Comparison of ENCODE assay signal across 10 cellular contexts in genomic region chr9:127422787-127423186, GRCh38. TPM values are rescaled to one million over a fixed set of nuclear protein-coding genes. Genes with fewer than 3 reads are reported as not detected.
A peak's percentile ranks its signal among the peaks of the same experiment; 100 is the strongest.
DNase-seq lines count a peak whose midpoint lies in the region; ATAC-seq and TF ChIP-seq lines count a peak whose summit lies in the region.
"Had no signal": no experiment of that assay in that cellular context is flagged by ENCODE, and none has a peak within 500 bp of the region (broad histone marks: within the 10 kb centered on the region; RNA-seq: fewer than 3 reads in every experiment).

No MANE protein-coding gene starts in this region.

- H3K27me3 ChIP-seq in heart left ventricle (no peaks in the 10 kb centered on the region), mesenchymal stem cell (ENCODE audit: control insufficient read depth in 1 of 2, insufficient read depth in 1 of 2, low read length in 2 of 2) (peaks cover 0 to 13% of the 10 kb centered on the region in 2 experiments), upper lobe of right lung (no peaks in the 10 kb centered on the region)

- ATAC-seq in heart left ventricle (no peak), left cardiac atrium (no peak), upper lobe of right lung (no peak), GM19328 (IDR thresholded peaks at IDR 0.05; ENCODE audit: unreplicated experiment) (no peak)

- TF ChIP-seq CTCF in heart left ventricle (IDR thresholded peaks at IDR 0.05) (no peak), astrocyte of the spinal cord (IDR thresholded peaks at IDR 0.05; ENCODE audit: low read depth, low read length) (no peak), upper lobe of right lung (IDR thresholded peaks at IDR 0.05) (no peak)

- no peak overlapping the region for H2BK5ac ChIP-seq in mesenchymal stem cell (ENCODE audit: low read depth, low read length, poor library complexity, severe bottlenecking)

- H3K9ac ChIP-seq in mesenchymal stem cell (ENCODE audit: low read length) = peak overlapping the region; percentile 98

- H4K8ac ChIP-seq in mesenchymal stem cell (ENCODE audit: low read length) = no peak overlapping the region

- DNase-seq in heart left ventricle = no peak
- no peak for DNase-seq in left cardiac atrium
- no peak for DNase-seq in astrocyte of the spinal cord (ENCODE audit: low read depth, low spot score)
- no peak for DNase-seq in mesenchymal stem cell
- DNase-seq in upper lobe of right lung = no peak
- no peak for DNase-seq in midbrain (lab: John Stamatoyannopoulos, UW)
- no peak for DNase-seq in erythroblast (lab: John Stamatoyannopoulos, UW)
- DNase-seq: DMS79 treated with DMSO at 0.1 percent for 48 hours, HCEC 1CT had no signal

- no peak overlapping the region for H2BK120ac ChIP-seq in mesenchymal stem cell (ENCODE audit: low read depth, low read length)

- H2AFZ ChIP-seq in mesenchymal stem cell (ENCODE audit: low read depth, low read length) = no peak overlapping the region

- H2AK5ac ChIP-seq in mesenchymal stem cell (ENCODE audit: low read length, severe bottlenecking) = no peak overlapping the region

- H3K23ac ChIP-seq in mesenchymal stem cell (ENCODE audit: low read length in 2 of 2) = no peak overlapping the region

- in situ Hi-C loops in astrocyte of the spinal cord (cut with HindIII; ENCODE audit: low sequenced_read_pairs) = no loop called here

- peak overlapping the region in 9 of 12 donors; percentile 57 to 97 (median 76) for H3K4me3 ChIP-seq in heart left ventricle
- peak overlapping the region; percentile 97 for H3K4me3 ChIP-seq in astrocyte of the spinal cord (ENCODE audit: low read depth, low read length)
- H3K4me3 ChIP-seq in mesenchymal stem cell (ENCODE audit: insufficient read depth in 1 of 2, low read depth in 1 of 2, low read length in 2 of 2) = peak overlapping the region in 1 of 2 experiments; percentile 100
- H3K4me3 ChIP-seq in upper lobe of right lung = peak overlapping the region; percentile 84

- no peak for TF ChIP-seq POLR2A in heart left ventricle (IDR thresholded peaks at IDR 0.05)
- no peak for TF ChIP-seq POLR2A in erythroblast (IDR thresholded peaks at IDR 0.05; ENCODE audit: low read length)

- H3K27ac ChIP-seq in heart left ventricle = peak overlapping the region in 5 of 12 donors; percentile 85 to 95 (median 92)
- no peak overlapping the region for H3K27ac ChIP-seq in mesenchymal stem cell (ENCODE audit: low read length, poor library complexity, severe bottlenecking)
- H3K27ac ChIP-seq in upper lobe of right lung = peak overlapping the region; percentile 91

- H3K4ac ChIP-seq in mesenchymal stem cell (ENCODE audit: low read depth in 1 of 2, low read length in 2 of 2) = no peak overlapping the region

- no peak overlapping the region for H3K14ac ChIP-seq in mesenchymal stem cell (ENCODE audit: low read length in 2 of 2)

- H3K18ac ChIP-seq in mesenchymal stem cell (ENCODE audit: low read depth in 1 of 2, low read length in 2 of 2) = no peak overlapping the region

- WGBS in heart left ventricle, 4 donors = 49 to 65% (median 50%) methylated on average over 6 of the region's 6 CpGs
- 89% methylated on average over 5 of the region's 6 CpGs for WGBS in mesenchymal stem cell

- H4K91ac ChIP-seq in mesenchymal stem cell (ENCODE audit: low read length) = no peak overlapping the region

- intact Hi-C loops in heart left ventricle (cut with DNase I) (no loop called here), left cardiac atrium (cut with DNase I) (no loop called here), upper lobe of right lung (cut with DNase I) (no loop called here)

- no peak overlapping the region for H2BK12ac ChIP-seq in mesenchymal stem cell (ENCODE audit: low read length in 2 of 2)

- H3K9me3 ChIP-seq in heart left ventricle = no peaks in the 10 kb centered on the region
- no peaks in the 10 kb centered on the region for H3K9me3 ChIP-seq in mesenchymal stem cell (ENCODE audit: control insufficient read depth, low read length)
- no peaks in the 10 kb centered on the region for H3K9me3 ChIP-seq in upper lobe of right lung

- H3K36me3 ChIP-seq in heart left ventricle (peaks cover 0 to 9% (median 0%) of the 10 kb centered on the region in 9 donors), mesenchymal stem cell (ENCODE audit: control insufficient read depth in 1 of 2, insufficient read depth in 2 of 2, low read depth in 1 of 2, low read length in 2 of 2) (peaks cover 4% of the 10 kb centered on the region in 2 experiments), upper lobe of right lung (peaks cover 6% of the 10 kb centered on the region)

- H2BK15ac ChIP-seq in mesenchymal stem cell (ENCODE audit: low read depth, poor library complexity, severe bottlenecking) = no peak overlapping the region

- H3K4me2 ChIP-seq in mesenchymal stem cell (ENCODE audit: low read length, poor library complexity, severe bottlenecking) = peak overlapping the region; percentile 67

- peaks cover 10 to 48% (median 27%) of the 10 kb centered on the region in 12 donors for H3K4me1 ChIP-seq in heart left ventricle
- H3K4me1 ChIP-seq in mesenchymal stem cell (ENCODE audit: control insufficient read depth, insufficient read depth, low read depth, low read length) = peaks cover 9% of the 10 kb centered on the region
- H3K4me1 ChIP-seq in upper lobe of right lung = peaks cover 32% of the 10 kb centered on the region

- H3K79me1 ChIP-seq in mesenchymal stem cell (replicated peaks; ENCODE audit: low read length, poor library complexity, severe bottlenecking) = peaks cover 15% of the 10 kb centered on the region

RNA-seq across cellular contexts. Expression of gene ZNF79, which starts 1.4 kb away (rescaled TPM):
- total RNA-seq in heart left ventricle (1 to 10 TPM; 4.6 to 7.4 (median 5.8) TPM), left cardiac atrium (1 to 10 TPM; 6.2 to 6.6 TPM), upper lobe of right lung (8.3 TPM)
- 1 to 10 TPM; 3.1 to 3.6 TPM for polyA plus RNA-seq in heart left ventricle
- 3.0 TPM for polyA plus RNA-seq in mesenchymal stem cell (2013, experiment 1 of 2)
- polyA plus RNA-seq in mesenchymal stem cell (2013, experiment 2 of 2) = 3.0 TPM

RNA-seq across cellular contexts. Expression of gene SLC2A8, which starts 25.8 kb away (rescaled TPM):
- 10 to 100 TPM; 12.1 to 25.0 (median 14.9) TPM for total RNA-seq in heart left ventricle
- 10 to 100 TPM; 15.6 to 22.1 TPM for polyA plus RNA-seq in heart left ventricle
- total RNA-seq in left cardiac atrium = 10 to 100 TPM; 12.1 to 16.1 TPM
- polyA plus RNA-seq in mesenchymal stem cell (2013, experiment 1 of 2) = 6.3 TPM
- polyA plus RNA-seq in mesenchymal stem cell (2013, experiment 2 of 2) = 6.8 TPM
- total RNA-seq in upper lobe of right lung = 21.8 TPM

RNA-seq across cellular contexts. Expression of gene RPL12, which starts 28.4 kb away (rescaled TPM):
- total RNA-seq in heart left ventricle = 100 to 1,000 TPM; 408 to 937 (median 547) TPM
- 1,000 to 10,000 TPM; 1,225 to 1,523 TPM for polyA plus RNA-seq in heart left ventricle
- total RNA-seq in left cardiac atrium = 100 to 1,000 TPM; 691 to 730 TPM
- 2,850 TPM for polyA plus RNA-seq in mesenchymal stem cell (2013, experiment 1 of 2)
- polyA plus RNA-seq in mesenchymal stem cell (2013, experiment 2 of 2) = 2,702 TPM
- 1,020 TPM for total RNA-seq in upper lobe of right lung

RNA-seq across cellular contexts. Expression of gene LRSAM1, which starts 28.5 kb away (rescaled TPM):
- total RNA-seq in heart left ventricle (10 to 100 TPM; 21.9 to 42.2 (median 31.6) TPM), left cardiac atrium (10 to 100 TPM; 17.2 to 22.6 TPM), upper lobe of right lung (18.8 TPM)
- polyA plus RNA-seq in heart left ventricle = 10 to 100 TPM; 22.2 to 38.0 TPM
- polyA plus RNA-seq in mesenchymal stem cell (2013, experiment 1 of 2) = 7.9 TPM
- polyA plus RNA-seq in mesenchymal stem cell (2013, experiment 2 of 2) = 7.2 TPM
